10 cellular contexts compared by ENCODE assay signal in the genomic region with DNA sequence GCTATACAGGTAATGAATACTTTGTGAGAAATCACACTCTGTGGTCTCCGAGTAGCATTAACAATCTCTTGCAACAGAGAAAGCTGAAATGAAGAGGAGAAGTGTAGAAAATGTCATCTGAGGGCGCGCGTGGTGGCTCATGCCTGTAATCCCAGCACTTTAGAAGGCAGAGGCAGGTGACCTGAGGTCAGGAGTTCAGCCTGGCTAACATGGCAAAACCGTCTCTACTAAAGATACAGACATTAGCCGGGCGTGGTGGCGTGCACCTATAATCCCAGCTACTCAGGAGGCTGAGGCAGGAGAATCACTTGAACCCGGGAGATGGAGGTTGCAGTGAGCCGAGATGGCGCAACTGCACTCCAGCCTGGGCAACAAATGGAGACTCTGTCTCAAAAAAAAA. TPM values are rescaled to one million over a fixed set of nuclear protein-coding genes. Genes with fewer than 3 reads are reported as not detected.
"Had no signal": no experiment of that assay in that cellular context is flagged by ENCODE, and none has a peak within 500 bp of the region (broad histone marks: within the 10 kb centered on the region; RNA-seq: fewer than 3 reads in every experiment).

No MANE protein-coding gene starts in this region.

RNA-seq across cellular contexts. Expression of gene MPV17L, which starts 59.4 kb away (rescaled TPM):
- total RNA-seq: activated CD4-positive, alpha-beta memory T cell treated with anti-CD3 and anti-CD28 coated beads, Interleukin-2, amount 10 ng/mL, durations not matched to agents 7 days and 5 days; activated CD4-positive, alpha-beta T cell treated with anti-CD3 and anti-CD28 coated beads for 36 hours; activated CD4-positive, alpha-beta T cell treated with anti-CD3 and anti-CD28 coated beads, Interleukin-2, amount 10 ng/mL, durations not matched to agents 7 days and 5 days; activated CD8-positive, alpha-beta T cell treated with anti-CD3 and anti-CD28 coated beads, Interleukin-2, amount 10 ng/mL, durations not matched to agents 7 days and 5 days; activated naive CD4-positive, alpha-beta T cell treated with anti-CD3 and anti-CD28 coated beads for 36 hours; activated naive CD4-positive, alpha-beta T cell treated with anti-CD3 and anti-CD28 coated beads, Interleukin-2, amount 50 U/mL, for 72 hours; activated T-helper 17 cell treated with anti-CD3 and anti-CD28 coated beads, Interleukin-2, amount 50 U/mL, for 72 hours; T-helper 1 cell treated with Interleukin-12 subunit alpha and Interleukin-12 subunit beta and Interleukin-4 antibody, amounts not matched to agents 30 ng/mL and 1 ng/mL, for 36 hours; T-helper 17 cell; T-helper 2 cell treated with Interferon-gamma antibody and Interleukin-4, amounts not matched to agents 100 ng/mL and 5 ng/mL, for 36 hours had no signal
